In genomic region chr3:185561374-185561943, GRCh38 we compare ENCODE assay signal across 1 cellular context.
A peak's percentile ranks its signal among the peaks of the same experiment; 100 is the strongest.
TF ChIP-seq lines count a peak whose summit lies in the region.

No MANE protein-coding gene starts in this region.

TF ChIP-seq in GM12878, 131 proteins besides CTCF, POLR2A, EP300 and RAD21:
- TF ChIP-seq BRCA1 (IDR thresholded peaks at IDR 0.05; ENCODE audit: low read depth, low read length) (no peak), FOS (IDR thresholded peaks at IDR 0.05; ENCODE audit: borderline replicate concordance, extremely low read depth, insufficient read length) (no peak)
- TF ChIP-seq, protein P1, sequence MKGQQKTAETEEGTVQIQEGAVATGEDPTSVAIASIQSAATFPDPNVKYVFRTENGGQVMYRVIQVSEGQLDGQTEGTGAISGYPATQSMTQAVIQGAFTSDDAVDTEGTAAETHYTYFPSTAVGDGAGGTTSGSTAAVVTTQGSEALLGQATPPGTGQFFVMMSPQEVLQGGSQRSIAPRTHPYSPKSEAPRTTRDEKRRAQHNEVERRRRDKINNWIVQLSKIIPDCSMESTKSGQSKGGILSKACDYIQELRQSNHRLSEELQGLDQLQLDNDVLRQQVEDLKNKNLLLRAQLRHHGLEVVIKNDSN (IDR thresholded peaks at IDR 0.05; ENCODE audit: borderline replicate concordance, extremely low read length, insufficient read depth, low read depth, low read length), result peak; percentile 78
TF ChIP-seq in GM12878: peak in this region for 1.
